In the genomic region with DNA sequence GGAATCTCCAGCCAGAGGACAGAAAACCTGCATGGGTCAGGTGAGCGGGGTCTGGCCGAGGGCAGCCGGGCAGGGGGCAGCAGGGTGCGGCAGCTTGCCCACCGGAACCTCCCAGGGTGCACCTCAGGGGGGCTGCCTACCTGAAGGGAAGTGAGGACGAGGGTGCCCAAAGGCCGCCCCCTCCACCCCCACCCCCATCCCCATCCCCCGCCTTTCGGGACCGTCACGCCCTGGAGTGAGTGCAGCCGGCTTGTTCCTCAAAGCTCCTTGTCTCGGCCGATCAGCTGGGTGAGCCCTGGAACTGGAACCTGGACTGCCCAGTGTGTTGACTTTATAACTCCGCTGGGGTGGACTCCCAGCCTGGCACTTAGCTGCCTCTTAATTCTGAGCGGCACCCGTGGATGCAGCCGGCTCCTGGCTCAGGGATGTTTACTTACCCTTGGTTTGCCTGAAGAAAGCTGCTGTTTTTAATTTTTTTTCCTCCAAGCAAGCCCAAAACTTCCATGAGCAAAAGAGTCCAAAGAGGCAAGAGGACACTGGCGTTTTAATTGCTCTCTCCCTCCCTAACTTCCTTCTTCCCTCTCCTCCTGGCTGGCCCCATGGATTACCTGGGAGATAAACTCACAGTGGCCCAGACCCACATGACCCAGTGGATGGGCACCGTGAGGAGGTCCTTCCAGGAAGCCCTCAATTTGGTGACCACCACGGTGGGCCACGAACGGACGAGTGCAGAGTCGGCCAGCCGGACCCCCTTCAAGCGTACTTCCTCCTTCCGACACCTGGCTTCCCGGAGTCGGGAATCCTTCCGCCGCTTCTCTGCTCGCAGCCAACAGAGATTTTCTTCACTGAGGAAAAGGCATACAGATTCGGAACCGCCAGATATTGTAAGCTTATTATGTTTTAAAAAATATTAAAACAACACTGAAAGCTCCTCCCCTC, we compare ENCODE assay signal across 7 cellular contexts.
DNase-seq lines count a peak whose midpoint lies in the region; ATAC-seq and TF ChIP-seq lines count a peak whose summit lies in the region.

No MANE protein-coding gene starts in this region.

- H3K18ac ChIP-seq in trophoblast cell (ENCODE audit: low read length), result peak overlapping the region; percentile 80

- peak overlapping the region; percentile 10 for H4K12ac ChIP-seq in trophoblast cell (ENCODE audit: low read depth, low read length)

- H2BK120ac ChIP-seq in trophoblast cell (ENCODE audit: insufficient read depth, low read length, poor library complexity), result peak overlapping the region; percentile 83

- peak overlapping the region; percentile 99 for H3K4me2 ChIP-seq in trophoblast cell (ENCODE audit: low read length)

- WGBS in heart left ventricle, 4 donors, result 25 to 49% (median 30%) methylated on average over 23 to 35 of the region's 35 CpGs
- no CpG with 5 or more reads among the region's 35 CpGs for WGBS in trophoblast cell (ENCODE audit: extremely low coverage, insufficient coverage, insufficient read length)

- peaks cover 2% of the 10 kb centered on the region for H3K79me2 ChIP-seq in trophoblast cell (ENCODE audit: control insufficient read depth, insufficient read depth, low read length, poor library complexity)

- H3K14ac ChIP-seq in trophoblast cell (ENCODE audit: low read length), result peak overlapping the region; percentile 67

- H3K4ac ChIP-seq in trophoblast cell (ENCODE audit: low read depth, low read length), result peak overlapping the region; percentile 50

- H3K4me1 ChIP-seq in heart left ventricle, result peaks cover 0 to 41% (median 27%) of the 10 kb centered on the region in 12 donors
- peaks cover 29 to 37% of the 10 kb centered on the region in 2 experiments for H3K4me1 ChIP-seq in trophoblast cell (ENCODE audit: control insufficient read depth in 1 of 2, insufficient read depth in 2 of 2, low read length in 2 of 2)

- POLR2A ChIA-PET in HEK293T (lab: Yijun Ruan, JAX), result interaction anchor here (0.9 kb wide), 1 partner anchor 18 kb away, joined by 3 read pairs; no protein-coding TSS in a partner anchor

- H3K23ac ChIP-seq in trophoblast cell (ENCODE audit: low read length), result no peak overlapping the region

- no peak for TF ChIP-seq POLR2A in heart left ventricle (IDR thresholded peaks at IDR 0.05)

- peak overlapping the region; percentile 83 for H4K8ac ChIP-seq in trophoblast cell (ENCODE audit: low read depth, low read length)

- peak overlapping the region; percentile 36 for H2AK5ac ChIP-seq in trophoblast cell (ENCODE audit: low read length)

- peak overlapping the region; percentile 60 for H2BK5ac ChIP-seq in trophoblast cell (ENCODE audit: low read depth, low read length, poor library complexity)

- peaks cover 0 to 6% (median 0%) of the 10 kb centered on the region in 9 donors for H3K36me3 ChIP-seq in heart left ventricle
- no peaks in the 10 kb centered on the region for H3K36me3 ChIP-seq in trophoblast cell (ENCODE audit: control insufficient read depth in 1 of 2, insufficient read depth in 2 of 2, low read length in 2 of 2)

- ATAC-seq in heart left ventricle (peak in 3 of 4 donors; percentile 23 to 41 (median 31)), GM21825 (IDR thresholded peaks at IDR 0.05; ENCODE audit: unreplicated experiment) (no peak)

- H2AFZ ChIP-seq in trophoblast cell (ENCODE audit: insufficient read depth, low read length, poor library complexity), result peak overlapping the region; percentile 72

- peaks cover 26% of the 10 kb centered on the region for H3K79me1 ChIP-seq in trophoblast cell (ENCODE audit: low read length)

- H3K27ac ChIP-seq in VCaP (peak overlapping the region; percentile 91), heart left ventricle (peak overlapping the region; percentile 25 to 81 (median 66)), trophoblast cell (ENCODE audit: low read depth, low read length) (peak overlapping the region; percentile 90)

- TF ChIP-seq CTCF in VCaP (conservative IDR thresholded peaks at IDR 0.05), result no peak
- peak in 1 of 12 donors; percentile 1 for TF ChIP-seq CTCF in heart left ventricle (IDR thresholded peaks at IDR 0.05)
- no peak for TF ChIP-seq CTCF in GM10266 (IDR thresholded peaks at IDR 0.05; ENCODE audit: control insufficient read depth, insufficient read depth, low read depth, missing control alignments)

- intact Hi-C loops in heart left ventricle (cut with DNase I), result loop anchor here in 9 of 10 donors (1.0 to 5.0 kb wide), 7 partner anchors 21 to 61 kb away; no protein-coding TSS in a partner anchor

- H3K9ac ChIP-seq in trophoblast cell (ENCODE audit: low read length), result peak overlapping the region; percentile 74

- DNase-seq in HEK293T (ENCODE audit: extremely low spot score) (peak; percentile 40), heart left ventricle (peak in 2 of 5 donors; percentile 42 to 65), trophoblast cell (no peak), NCI-H2107 treated with DMSO at 0.1 percent for 48 hours (lab: John Stamatoyannopoulos, UW; ENCODE audit: unreplicated experiment) (no peak), GM10266 (ENCODE audit: extremely low spot score) (no peak)

- H3K9me3 ChIP-seq in heart left ventricle (peaks cover 0 to 6% (median 0%) of the 10 kb centered on the region in 12 donors), trophoblast cell (ENCODE audit: insufficient read depth, low read depth, low read length) (no peaks in the 10 kb centered on the region)

- CTCF ChIA-PET in HEK293T (lab: Yijun Ruan, JAX), result interaction anchor here (0.5 to 1.4 kb wide), 5 partner anchors 30 to 307 kb away, joined by 3 to 4 read pairs (median 3); no protein-coding TSS in a partner anchor

- H3K27me3 ChIP-seq in heart left ventricle (peaks cover 0 to 9% (median 0%) of the 10 kb centered on the region in 9 donors), trophoblast cell (ENCODE audit: insufficient read depth, low read length) (no peaks in the 10 kb centered on the region)

- H3K4me3 ChIP-seq in heart left ventricle (peak overlapping the region; percentile 41 to 72 (median 62)), trophoblast cell (ENCODE audit: low read depth, low read length) (peak overlapping the region; percentile 83)

- peak overlapping the region; percentile 96 for H4K91ac ChIP-seq in trophoblast cell (ENCODE audit: low read depth, low read length)

- peak overlapping the region; percentile 76 for H2BK12ac ChIP-seq in trophoblast cell (ENCODE audit: low read length)

TF ChIP-seq in HEK293T, 16 proteins besides CTCF, POLR2A, EP300 and RAD21:
- TF ChIP-seq TARDBP (IDR thresholded peaks at IDR 0.05) (no peak), ELF4 (IDR thresholded peaks at IDR 0.05) (no peak), SUZ12 (IDR thresholded peaks at IDR 0.05) (no peak), SP1 (IDR thresholded peaks at IDR 0.05) (no peak), FOXK2 (IDR thresholded peaks at IDR 0.05) (no peak), PKNOX1 (IDR thresholded peaks at IDR 0.05) (no peak), FOXM1 (IDR thresholded peaks at IDR 0.05; ENCODE audit: borderline replicate concordance) (no peak), HDGF (IDR thresholded peaks at IDR 0.05; ENCODE audit: borderline replicate concordance) (no peak), CTBP1 (IDR thresholded peaks at IDR 0.05; ENCODE audit: borderline replicate concordance) (no peak), NFRKB (IDR thresholded peaks at IDR 0.05) (no peak)
TF ChIP-seq in HEK293T: peak in this region for 0.
